In the genomic region with DNA sequence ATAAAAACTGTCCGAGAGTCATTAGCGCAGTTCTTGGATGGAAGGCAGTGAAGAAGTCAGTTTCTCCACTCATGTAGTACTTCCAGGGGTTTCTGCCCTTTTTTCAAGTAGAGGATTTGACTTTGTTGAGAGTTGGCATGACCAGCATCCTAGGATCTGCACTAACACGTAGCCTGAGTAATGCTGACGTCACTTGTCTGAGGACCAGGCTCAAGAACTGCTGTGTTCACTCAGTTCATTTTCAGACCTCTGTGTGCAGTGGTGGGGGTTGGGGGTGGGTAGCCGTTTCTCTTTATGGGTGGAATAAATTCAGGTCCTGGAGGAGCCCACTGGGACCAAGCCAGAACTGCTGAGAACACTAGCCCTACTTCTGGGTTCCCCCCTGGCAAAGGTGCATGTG, we compare ENCODE assay signal across 14 cellular contexts. TPM values are rescaled to one million over a fixed set of nuclear protein-coding genes. Genes with fewer than 3 reads are reported as not detected.
DNase-seq lines count a peak whose midpoint lies in the region; ATAC-seq and TF ChIP-seq lines count a peak whose summit lies in the region.
"Had no signal": no experiment of that assay in that cellular context is flagged by ENCODE, and none has a peak within 500 bp of the region (broad histone marks: within the 10 kb centered on the region; RNA-seq: fewer than 3 reads in every experiment).

No MANE protein-coding gene starts in this region.

- TF ChIP-seq CTCF in brain (conservative IDR thresholded peaks at IDR 0.05) (no peak), gastroesophageal sphincter (IDR thresholded peaks at IDR 0.05) (no peak), thoracic aorta (IDR thresholded peaks at IDR 0.05) (no peak)

- H3K4me1 ChIP-seq in gastroesophageal sphincter (peaks cover 28 to 82% (median 37%) of the 10 kb centered on the region in 3 donors), thoracic aorta (ENCODE audit: control insufficient read depth in 1 of 2, low read depth in 2 of 2) (peaks cover 48 to 97% of the 10 kb centered on the region in 2 donors)

- H3K27ac Mint-ChIP-seq in activated CD4-positive, alpha-beta T cell treated with anti-CD3 and anti-CD28 coated beads, Interleukin-2, amount 10 ng/mL, durations not matched to agents 24 days and 14 days = no peak overlapping the region
- peak overlapping the region; percentile 39 to 93 (median 83) for H3K27ac Mint-ChIP-seq in brain
- H3K27ac Mint-ChIP-seq: activated naive CD4-positive, alpha-beta T cell treated with anti-CD3 and anti-CD28 coated beads, Interleukin-2, amount 10 ng/mL, durations not matched to agents 7 days and 5 days; naive B cell had no signal

- ATAC-seq in gastroesophageal sphincter = no peak
- no peak for ATAC-seq in thoracic aorta (ENCODE audit: insufficient number of reproducible peaks, low FRiP score, low read depth)
- no peak for ATAC-seq in GM21825 (IDR thresholded peaks at IDR 0.05; ENCODE audit: unreplicated experiment)

- H3K36me3 ChIP-seq in gastroesophageal sphincter (peaks cover 0 to 11% of the 10 kb centered on the region in 2 donors), thoracic aorta (peaks cover 4% of the 10 kb centered on the region)

- H3K27me3 ChIP-seq in gastroesophageal sphincter (no peaks in the 10 kb centered on the region), thoracic aorta (replicated peaks; ENCODE audit: insufficient read depth) (no peaks in the 10 kb centered on the region)

- H3K27ac ChIP-seq in gastroesophageal sphincter (peak overlapping the region in 3 of 4 donors; percentile 83 to 89 (median 87)), thoracic aorta (peak overlapping the region; percentile 83 to 89)
- H3K27ac ChIP-seq: SK-N-MC had no signal

- TF ChIP-seq POLR2A in gastroesophageal sphincter (IDR thresholded peaks at IDR 0.05) = no peak

- intact Hi-C loops in activated CD4-positive, alpha-beta T cell treated with anti-CD3 and anti-CD28 coated beads, Interleukin-2, amount 10 ng/mL, durations not matched to agents 24 days and 14 days (cut with micrococcal nuclease) = loop anchor here (5.0 kb wide), 3 partner anchors 104 to 221 kb away; no protein-coding TSS in a partner anchor

- H3K9me3 ChIP-seq in gastroesophageal sphincter (no peaks in the 10 kb centered on the region), thoracic aorta (no peaks in the 10 kb centered on the region)
- H3K9me3 ChIP-seq: Caco-2 had no signal

- H3K36me3 Mint-ChIP-seq in activated CD4-positive, alpha-beta T cell treated with anti-CD3 and anti-CD28 coated beads, Interleukin-2, amount 10 ng/mL, durations not matched to agents 24 days and 14 days (ENCODE audit: low read depth) = peaks cover 72% of the 10 kb centered on the region
- H3K36me3 Mint-ChIP-seq in brain = peaks cover 23% of the 10 kb centered on the region

- whole genome bisulfite sequencing in gastroesophageal sphincter (ENCODE audit: low coverage in 1 of 2), 2 donors = 39 to 72% methylated on average over 3 of the region's 5 CpGs

- H3K4me3 ChIP-seq in gastroesophageal sphincter (no peak overlapping the region), thoracic aorta (no peak overlapping the region)
- H3K4me3 ChIP-seq: SK-N-MC, skin epidermis had no signal

- TF ChIP-seq EP300 in gastroesophageal sphincter (IDR thresholded peaks at IDR 0.05) = no peak

- no peak overlapping the region for H3K4me3 Mint-ChIP-seq in activated CD4-positive, alpha-beta T cell treated with anti-CD3 and anti-CD28 coated beads, Interleukin-2, amount 10 ng/mL, durations not matched to agents 24 days and 14 days
- peak overlapping the region in 3 of 5 experiments; percentile 34 to 51 (median 42) for H3K4me3 Mint-ChIP-seq in brain
- H3K4me3 Mint-ChIP-seq: activated naive CD4-positive, alpha-beta T cell treated with anti-CD3 and anti-CD28 coated beads, Interleukin-2, amount 10 ng/mL, durations not matched to agents 7 days and 5 days had no signal

- DNase-seq in activated CD4-positive, alpha-beta T cell treated with anti-CD3 and anti-CD28 coated beads, Interleukin-2, amount 10 ng/mL, durations not matched to agents 24 days and 14 days = peak; percentile 51
- no peak for DNase-seq in activated CD4-positive, alpha-beta T cell treated with anti-CD3 and anti-CD28 coated beads for 4 hours
- DNase-seq in thoracic aorta (ENCODE audit: low spot score) = no peak
- DNase-seq in NCI-H510A treated with DMSO at 0.1 percent for 48 hours (lab: John Stamatoyannopoulos, UW) = no peak
- DNase-seq in activated CD4-positive, alpha-beta T cell treated with anti-CD3 and anti-CD28 coated beads, Interleukin-2, amount 50 U/mL, for 4 hours = no peak
- DNase-seq: Caco-2, naive B cell, NCI-H2171 treated with DMSO at 0.1 percent for 48 hours had no signal

- H3K27me3 Mint-ChIP-seq in activated CD4-positive, alpha-beta T cell treated with anti-CD3 and anti-CD28 coated beads, Interleukin-2, amount 10 ng/mL, durations not matched to agents 24 days and 14 days = no peaks in the 10 kb centered on the region
- H3K27me3 Mint-ChIP-seq in brain = no peaks in the 10 kb centered on the region
- H3K27me3 Mint-ChIP-seq: activated naive CD4-positive, alpha-beta T cell treated with anti-CD3 and anti-CD28 coated beads, Interleukin-2, amount 10 ng/mL, durations not matched to agents 7 days and 5 days; naive B cell had no signal

- peaks cover 16% of the 10 kb centered on the region for H3K9me3 Mint-ChIP-seq in activated CD4-positive, alpha-beta T cell treated with anti-CD3 and anti-CD28 coated beads, Interleukin-2, amount 10 ng/mL, durations not matched to agents 24 days and 14 days
- H3K9me3 Mint-ChIP-seq in brain = peaks cover 0 to 4% (median 0%) of the 10 kb centered on the region in 5 experiments
- H3K9me3 Mint-ChIP-seq: activated naive CD4-positive, alpha-beta T cell treated with anti-CD3 and anti-CD28 coated beads, Interleukin-2, amount 10 ng/mL, durations not matched to agents 7 days and 5 days; naive B cell had no signal

- H3K4me1 Mint-ChIP-seq in activated CD4-positive, alpha-beta T cell treated with anti-CD3 and anti-CD28 coated beads, Interleukin-2, amount 10 ng/mL, durations not matched to agents 24 days and 14 days = peaks cover 61% of the 10 kb centered on the region
- peaks cover 83% of the 10 kb centered on the region for H3K4me1 Mint-ChIP-seq in brain

RNA-seq across cellular contexts. Expression of gene MRPS6, which starts 53.3 kb away (rescaled TPM):
- total RNA-seq in activated CD4-positive, alpha-beta T cell treated with anti-CD3 and anti-CD28 coated beads, Interleukin-2, amount 10 ng/mL, durations not matched to agents 24 days and 14 days = 151 and 154 TPM in 2 replicates
- 87.7 TPM for polyA plus RNA-seq in brain (ENCODE audit: insufficient read depth, low read depth, low replicate concordance)
- total RNA-seq in gastroesophageal sphincter = 10 to 100 TPM; 33.1 to 63.7 (median 39.3) TPM
- 10 to 100 TPM; 27.9 to 30.9 TPM for total RNA-seq in thoracic aorta

RNA-seq across cellular contexts. Expression of gene SLC5A3, which starts 53.3 kb away (rescaled TPM):
- 52.8 and 55.4 TPM in 2 replicates for total RNA-seq in activated CD4-positive, alpha-beta T cell treated with anti-CD3 and anti-CD28 coated beads, Interleukin-2, amount 10 ng/mL, durations not matched to agents 24 days and 14 days
- 1.7 TPM for polyA plus RNA-seq in brain (ENCODE audit: insufficient read depth, low read depth, low replicate concordance)
- total RNA-seq in gastroesophageal sphincter = 10 to 100 TPM; 11.5 to 29.6 (median 24.4) TPM
- total RNA-seq in thoracic aorta = 10 to 100 TPM; 35.2 to 37.2 TPM
